Comparison of ENCODE assay signal across 15 cellular contexts in the genomic region with DNA sequence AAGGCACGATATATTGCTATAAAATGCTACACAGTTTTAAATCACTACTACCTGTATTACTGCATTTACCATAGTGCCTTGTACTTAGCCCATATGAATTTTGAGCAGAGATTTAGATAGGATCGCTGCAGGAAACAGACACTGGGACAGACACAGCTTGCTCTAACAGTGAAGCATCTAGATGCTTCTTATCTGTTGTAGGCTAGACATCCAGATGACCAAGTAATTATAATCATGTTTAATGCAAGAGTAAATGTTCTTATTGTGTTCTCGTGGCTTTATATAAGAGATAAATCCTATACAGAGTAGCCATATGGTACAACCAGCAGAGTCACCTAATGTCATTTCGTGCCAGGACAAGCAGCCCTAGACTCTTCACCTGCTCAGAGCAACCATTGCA.
DNase-seq lines count a peak whose midpoint lies in the region; ATAC-seq and TF ChIP-seq lines count a peak whose summit lies in the region.
"Had no signal": no experiment of that assay in that cellular context is flagged by ENCODE, and none has a peak within 500 bp of the region (broad histone marks: within the 10 kb centered on the region; RNA-seq: fewer than 3 reads in every experiment).

No MANE protein-coding gene starts in this region.

- POLR2A ChIA-PET in HEK293T (lab: Yijun Ruan, JAX), result no interaction called here

- ATAC-seq in SK-N-SH treated with all-trans-retinoic acid at 6 μM for 48 hours, result no peak; the same call in 2 of the 3 replicates
- ATAC-seq: GM23338, HCT116 had no signal

- CTCF ChIA-PET in HEK293T (lab: Yijun Ruan, JAX), result no interaction called here

- DNase-seq in NCI-H2171 treated with DMSO at 0.1 percent for 48 hours (lab: John Stamatoyannopoulos, UW) (peak; percentile 37), NCI-H2171 (lab: John Stamatoyannopoulos, UW) (no peak), NCI-H82 treated with DMSO at 0.1 percent for 48 hours (lab: John Stamatoyannopoulos, UW; ENCODE audit: unreplicated experiment) (peak; percentile 67), kidney glomerular epithelial cell (lab: John Stamatoyannopoulos, UW) (no peak), HEK293T (ENCODE audit: extremely low spot score) (no peak), cortex of kidney (lab: John Stamatoyannopoulos, UW) (no peak)
- DNase-seq: CD4-positive, alpha-beta T cell; CD8-positive, alpha-beta memory T cell; DMS 273 treated with DMSO at 0.1 percent for 48 hours; DND-41; H9; HFFc6 had no signal

TF ChIP-seq in SK-N-SH treated with all-trans-retinoic acid at 6 μM for 48 hours, 23 proteins besides CTCF, POLR2A, EP300 and RAD21 (continues in another document):
- TF ChIP-seq RARB (CRISPR knock-in tag; IDR thresholded peaks at IDR 0.05) (no peak), PPARA (CRISPR knock-in tag; IDR thresholded peaks at IDR 0.05; ENCODE audit: borderline replicate concordance) (no peak), TOX (CRISPR knock-in tag; IDR thresholded peaks at IDR 0.05; ENCODE audit: borderline replicate concordance) (no peak), GLIS3 (CRISPR knock-in tag; IDR thresholded peaks at IDR 0.05) (0 out of 2 replicates have a peak, but pooled peaks have one; percentile 9), ZNF565 (CRISPR knock-in tag; conservative IDR thresholded peaks at IDR 0.05; ENCODE audit: low read depth) (no peak), ZFP3 (CRISPR knock-in tag; IDR thresholded peaks at IDR 0.05) (no peak), ZC3H10 (CRISPR knock-in tag; IDR thresholded peaks at IDR 0.05) (no peak), ESRRG (CRISPR knock-in tag; IDR thresholded peaks at IDR 0.05) (no peak), ZNF70 (CRISPR knock-in tag; IDR thresholded peaks at IDR 0.05) (no peak), ISL1 (CRISPR knock-in tag; IDR thresholded peaks at IDR 0.05) (no peak), CSDC2 (CRISPR knock-in tag; IDR thresholded peaks at IDR 0.05) (no peak), BACH2 (CRISPR knock-in tag; IDR thresholded peaks at IDR 0.05; ENCODE audit: borderline replicate concordance) (no peak)
- TF ChIP-seq, protein P1, sequence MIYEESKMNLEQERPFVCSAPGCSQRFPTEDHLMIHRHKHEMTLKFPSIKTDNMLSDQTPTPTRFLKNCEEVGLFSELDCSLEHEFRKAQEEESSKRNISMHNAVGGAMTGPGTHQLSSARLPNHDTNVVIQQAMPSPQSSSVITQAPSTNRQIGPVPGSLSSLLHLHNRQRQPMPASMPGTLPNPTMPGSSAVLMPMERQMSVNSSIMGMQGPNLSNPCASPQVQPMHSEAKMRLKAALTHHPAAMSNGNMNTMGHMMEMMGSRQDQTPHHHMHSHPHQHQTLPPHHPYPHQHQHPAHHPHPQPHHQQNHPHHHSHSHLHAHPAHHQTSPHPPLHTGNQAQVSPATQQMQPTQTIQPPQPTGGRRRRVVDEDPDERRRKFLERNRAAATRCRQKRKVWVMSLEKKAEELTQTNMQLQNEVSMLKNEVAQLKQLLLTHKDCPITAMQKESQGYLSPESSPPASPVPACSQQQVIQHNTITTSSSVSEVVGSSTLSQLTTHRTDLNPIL (CRISPR knock-in tag; IDR thresholded peaks at IDR 0.05; ENCODE audit: low read depth), result no peak
- TF ChIP-seq, protein P2, sequence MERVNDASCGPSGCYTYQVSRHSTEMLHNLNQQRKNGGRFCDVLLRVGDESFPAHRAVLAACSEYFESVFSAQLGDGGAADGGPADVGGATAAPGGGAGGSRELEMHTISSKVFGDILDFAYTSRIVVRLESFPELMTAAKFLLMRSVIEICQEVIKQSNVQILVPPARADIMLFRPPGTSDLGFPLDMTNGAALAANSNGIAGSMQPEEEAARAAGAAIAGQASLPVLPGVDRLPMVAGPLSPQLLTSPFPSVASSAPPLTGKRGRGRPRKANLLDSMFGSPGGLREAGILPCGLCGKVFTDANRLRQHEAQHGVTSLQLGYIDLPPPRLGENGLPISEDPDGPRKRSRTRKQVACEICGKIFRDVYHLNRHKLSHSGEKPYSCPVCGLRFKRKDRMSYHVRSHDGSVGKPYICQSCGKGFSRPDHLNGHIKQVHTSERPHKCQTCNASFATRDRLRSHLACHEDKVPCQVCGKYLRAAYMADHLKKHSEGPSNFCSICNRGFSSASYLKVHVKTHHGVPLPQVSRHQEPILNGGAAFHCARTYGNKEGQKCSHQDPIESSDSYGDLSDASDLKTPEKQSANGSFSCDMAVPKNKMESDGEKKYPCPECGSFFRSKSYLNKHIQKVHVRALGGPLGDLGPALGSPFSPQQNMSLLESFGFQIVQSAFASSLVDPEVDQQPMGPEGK (CRISPR knock-in tag; IDR thresholded peaks at IDR 0.05; ENCODE audit: borderline replicate concordance), result no peak

TF ChIP-seq in HEK293T, 16 proteins besides CTCF, POLR2A, EP300 and RAD21:
- TF ChIP-seq TARDBP (IDR thresholded peaks at IDR 0.05), result no peak
- TF ChIP-seq SUZ12 (IDR thresholded peaks at IDR 0.05), result no peak
- no peak for TF ChIP-seq BHLHE40 (IDR thresholded peaks at IDR 0.05; ENCODE audit: borderline replicate concordance)
- no peak for TF ChIP-seq ELF4 (IDR thresholded peaks at IDR 0.05)
- TF ChIP-seq LEF1 (IDR thresholded peaks at IDR 0.05; ENCODE audit: borderline replicate concordance), result no peak
- no peak for TF ChIP-seq SP1 (IDR thresholded peaks at IDR 0.05)
- no peak for TF ChIP-seq L3MBTL2 (conservative IDR thresholded peaks at IDR 0.05)
- TF ChIP-seq NFRKB (IDR thresholded peaks at IDR 0.05), result no peak
- TF ChIP-seq FOXA1 (IDR thresholded peaks at IDR 0.05), result no peak
- TF ChIP-seq FOXM1 (IDR thresholded peaks at IDR 0.05; ENCODE audit: borderline replicate concordance), result no peak
- no peak for TF ChIP-seq ZNF384 (IDR thresholded peaks at IDR 0.05)
- no peak for TF ChIP-seq HDGF (IDR thresholded peaks at IDR 0.05; ENCODE audit: borderline replicate concordance)
- TF ChIP-seq, protein P3, sequence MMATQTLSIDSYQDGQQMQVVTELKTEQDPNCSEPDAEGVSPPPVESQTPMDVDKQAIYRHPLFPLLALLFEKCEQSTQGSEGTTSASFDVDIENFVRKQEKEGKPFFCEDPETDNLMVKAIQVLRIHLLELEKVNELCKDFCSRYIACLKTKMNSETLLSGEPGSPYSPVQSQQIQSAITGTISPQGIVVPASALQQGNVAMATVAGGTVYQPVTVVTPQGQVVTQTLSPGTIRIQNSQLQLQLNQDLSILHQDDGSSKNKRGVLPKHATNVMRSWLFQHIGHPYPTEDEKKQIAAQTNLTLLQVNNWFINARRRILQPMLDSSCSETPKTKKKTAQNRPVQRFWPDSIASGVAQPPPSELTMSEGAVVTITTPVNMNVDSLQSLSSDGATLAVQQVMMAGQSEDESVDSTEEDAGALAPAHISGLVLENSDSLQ (IDR thresholded peaks at IDR 0.05), result no peak
- TF ChIP-seq CTBP1 (IDR thresholded peaks at IDR 0.05; ENCODE audit: borderline replicate concordance), result no peak
- no peak for TF ChIP-seq FOXK2 (IDR thresholded peaks at IDR 0.05)
- TF ChIP-seq ARNT (IDR thresholded peaks at IDR 0.05), result no peak

Comparison
In these comparisons a context has a peak if more than half of its experiments do, and no peak if none do; other contexts are left out.
1. DNase-seq: peak in NCI-H2171 treated with DMSO at 0.1 percent for 48 hours (single experiment) and NCI-H82 treated with DMSO at 0.1 percent for 48 hours (single experiment); none in NCI-H2171 (single experiment), kidney glomerular epithelial cell (single experiment), HEK293T (single experiment) and cortex of kidney (single experiment).